ENCODE assay signal across 8 cellular contexts in the genomic region with DNA sequence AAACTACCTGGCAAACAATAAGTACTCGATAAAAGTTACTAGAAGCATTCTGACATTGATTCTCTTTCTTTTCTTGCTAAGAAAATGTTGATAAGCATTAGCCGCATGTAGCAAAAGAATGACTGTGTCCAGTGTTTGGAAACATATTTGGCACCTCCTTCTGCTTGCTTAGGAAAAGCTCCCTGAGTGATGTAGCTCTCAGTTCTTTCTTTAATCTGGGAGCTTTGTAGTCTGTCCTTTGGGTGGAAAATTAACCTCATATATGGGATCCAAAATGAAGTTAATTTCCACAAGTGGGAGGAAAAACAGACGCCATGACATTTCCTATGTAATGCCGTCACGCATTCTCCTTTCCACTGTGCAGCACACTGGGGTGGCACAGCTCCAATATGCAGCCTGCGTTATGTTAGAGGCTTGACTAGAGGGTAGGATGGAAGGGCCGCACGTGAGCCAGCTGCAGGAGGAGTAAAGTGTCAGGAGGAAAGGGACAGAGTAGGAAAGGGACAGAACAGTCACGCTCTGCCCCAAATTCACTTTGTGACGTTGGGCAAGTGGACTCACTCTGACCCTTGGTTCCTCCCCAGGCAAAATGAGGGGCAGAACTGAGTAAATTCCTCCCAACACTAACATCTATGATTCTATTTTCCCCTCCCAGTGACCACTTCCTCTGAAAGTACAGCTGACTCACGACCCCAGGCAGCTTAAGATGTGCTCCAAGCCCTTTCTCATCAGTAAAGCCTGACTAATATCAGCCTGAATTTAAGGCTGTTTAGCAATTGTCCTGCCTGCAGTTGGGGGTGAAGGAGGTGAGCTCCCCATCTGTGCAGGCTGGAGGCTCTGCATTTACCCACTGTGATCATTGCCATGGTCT.
A peak's percentile ranks its signal among the peaks of the same experiment; 100 is the strongest.
DNase-seq lines count a peak whose midpoint lies in the region; ATAC-seq and TF ChIP-seq lines count a peak whose summit lies in the region.
"Had no signal": no experiment of that assay in that cellular context is flagged by ENCODE, and none has a peak within 500 bp of the region (broad histone marks: within the 10 kb centered on the region; RNA-seq: fewer than 3 reads in every experiment).

No MANE protein-coding gene starts in this region.

- peak overlapping the region; percentile 36 for H3K27ac ChIP-seq in endodermal cell (ENCODE audit: low read depth, low read length)
- peak overlapping the region in 3 of 4 donors; percentile 66 to 78 (median 74) for H3K27ac ChIP-seq in sigmoid colon
- H3K27ac ChIP-seq in effector memory CD4-positive, alpha-beta T cell (ENCODE audit: insufficient read depth, low read length, poor library complexity, severe bottlenecking), result no peak overlapping the region

- H3K4me3 Mint-ChIP-seq in endodermal cell, result no peak overlapping the region

- H3K27me3 ChIP-seq in endodermal cell (ENCODE audit: control insufficient read depth, insufficient read depth, low read length, poor library complexity, severe bottlenecking), result no peaks in the 10 kb centered on the region
- no peaks in the 10 kb centered on the region for H3K27me3 ChIP-seq in sigmoid colon
- H3K27me3 ChIP-seq in effector memory CD4-positive, alpha-beta T cell (replicated peaks; ENCODE audit: control insufficient read depth, insufficient read depth, low read length, poor library complexity, severe bottlenecking), result no peaks in the 10 kb centered on the region

- H3K4me3 ChIP-seq in endodermal cell (ENCODE audit: low read length) (no peak overlapping the region), sigmoid colon (no peak overlapping the region)
- no peak overlapping the region for H3K4me3 ChIP-seq in effector memory CD4-positive, alpha-beta T cell (ENCODE audit: insufficient read depth, low read depth, low read length, poor library complexity, severe bottlenecking)
- H3K4me3 ChIP-seq: K562 had no signal

- H3K9me3 Mint-ChIP-seq in endodermal cell, result no peaks in the 10 kb centered on the region

- peak; percentile 72 to 95 (median 90) for TF ChIP-seq EP300 in sigmoid colon (IDR thresholded peaks at IDR 0.05)

- H3K4me1 ChIP-seq in endodermal cell (ENCODE audit: control insufficient read depth, insufficient read depth, low read length), result peaks cover 5% of the 10 kb centered on the region
- peaks cover 0 to 40% (median 24%) of the 10 kb centered on the region in 4 donors for H3K4me1 ChIP-seq in sigmoid colon
- H3K4me1 ChIP-seq in effector memory CD4-positive, alpha-beta T cell (ENCODE audit: control insufficient read depth, insufficient read depth, low read length, poor library complexity, severe bottlenecking), result no peaks in the 10 kb centered on the region

- no peak overlapping the region for H3K27ac Mint-ChIP-seq in endodermal cell

- peaks cover 14% of the 10 kb centered on the region for H3K4me1 Mint-ChIP-seq in endodermal cell

- WGBS in endodermal cell (ENCODE audit: insufficient coverage in 1 of 2, insufficient read length in 1 of 2), 2 experiments, result 82 to 92% methylated on average over 8 to 11 of the region's 11 CpGs
- WGBS in sigmoid colon, 2 donors, result 71 to 82% methylated on average over 11 of the region's 11 CpGs

- ATAC-seq in GM19351 (IDR thresholded peaks at IDR 0.05; ENCODE audit: unreplicated experiment), result peak; percentile 73
- ATAC-seq: K562 had no signal

- H3K9me3 ChIP-seq in endodermal cell (ENCODE audit: control insufficient read depth, low read length) (no peaks in the 10 kb centered on the region), sigmoid colon (no peaks in the 10 kb centered on the region)
- H3K9me3 ChIP-seq in effector memory CD4-positive, alpha-beta T cell (ENCODE audit: control insufficient read depth, low read length), result no peaks in the 10 kb centered on the region

- DNase-seq in MV-4-11 (lab: John Stamatoyannopoulos, UW) (peak; percentile 94), endodermal cell (no peak), sigmoid colon (peak; percentile 92), HuH-7 (ENCODE audit: low spot score) (no peak)
- no peak for DNase-seq in activated CD4-positive, CD25-positive, alpha-beta regulatory T cell treated with anti-CD3 and anti-CD28 coated beads, Interleukin-2, amount 50 U/mL, for 72 hours
- no peak for DNase-seq in effector memory CD4-positive, alpha-beta T cell

- TF ChIP-seq POLR2A in sigmoid colon (IDR thresholded peaks at IDR 0.05), result no peak

- no peaks in the 10 kb centered on the region for H3K27me3 Mint-ChIP-seq in endodermal cell (ENCODE audit: insufficient read depth)

- intact Hi-C loops in sigmoid colon (cut with DNase I), result loop anchor here (2.0 to 5.0 kb wide), 2 partner anchors 35 to 64 kb away; no protein-coding TSS in a partner anchor

- H3K9ac ChIP-seq in endodermal cell (ENCODE audit: extremely low read depth, low read length, poor library complexity, severe bottlenecking), result no peak overlapping the region

- H3K36me3 ChIP-seq in endodermal cell (ENCODE audit: control insufficient read depth, insufficient read depth, low read length) (no peaks in the 10 kb centered on the region), sigmoid colon (no peaks in the 10 kb centered on the region)
- no peaks in the 10 kb centered on the region for H3K36me3 ChIP-seq in effector memory CD4-positive, alpha-beta T cell (ENCODE audit: control insufficient read depth, insufficient read depth, low read length)

- no peak for TF ChIP-seq CTCF in endodermal cell (conservative IDR thresholded peaks at IDR 0.05)
- TF ChIP-seq CTCF in sigmoid colon (IDR thresholded peaks at IDR 0.05), result no peak

- no peaks in the 10 kb centered on the region for H3K36me3 Mint-ChIP-seq in endodermal cell (ENCODE audit: low read depth)

Comparison
In these comparisons a context has a peak if more than half of its experiments do, and no peak if none do; other contexts are left out.
1. DNase-seq: peak in MV-4-11 (single experiment) and sigmoid colon (single experiment); none in endodermal cell (single experiment), activated CD4-positive, CD25-positive, alpha-beta regulatory T cell treated with anti-CD3 and anti-CD28 coated beads, Interleukin-2, amount 50 U/mL, for 72 hours (single experiment), effector memory CD4-positive, alpha-beta T cell (0 of 3) and HuH-7 (single experiment).